Comparison of ENCODE assay signal across 9 cellular contexts in the genomic region with DNA sequence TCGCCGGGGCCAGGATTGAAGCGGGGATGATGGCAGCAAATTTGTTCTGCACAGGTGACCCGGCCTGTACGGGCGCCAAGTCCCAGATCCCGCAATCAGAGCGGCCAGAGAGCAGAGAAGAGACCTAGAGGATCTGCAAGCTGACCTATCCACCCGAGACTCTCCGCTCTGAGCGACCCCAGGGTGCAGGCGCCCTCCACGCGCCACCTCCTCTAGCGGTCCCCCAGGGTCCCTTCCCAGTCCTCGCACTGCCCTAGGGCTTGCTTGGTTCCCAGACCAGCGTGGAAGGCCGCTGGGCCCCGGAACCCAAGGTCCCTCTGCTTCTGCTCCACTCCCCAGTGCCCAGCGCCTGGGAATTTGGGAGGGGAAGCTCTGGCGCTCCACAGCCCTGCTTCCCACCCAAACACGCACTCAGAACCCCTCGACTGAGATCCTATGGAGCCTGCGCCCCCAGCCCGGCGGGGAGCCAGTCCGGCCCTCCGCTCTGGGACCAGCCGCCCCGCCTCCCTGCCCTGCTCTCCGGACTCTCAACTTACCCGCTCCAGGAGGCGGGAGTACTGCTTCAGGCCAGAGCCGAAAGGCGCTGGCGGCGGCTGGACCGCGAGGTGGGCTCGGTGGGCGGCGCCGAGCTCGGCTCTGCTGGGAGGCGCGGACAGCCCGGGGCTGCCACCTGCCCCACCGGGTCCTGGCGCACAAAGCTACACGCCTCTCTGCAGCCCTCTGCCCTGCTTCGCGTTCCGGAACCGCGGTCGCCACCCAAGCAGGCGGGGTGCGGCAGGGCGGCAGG. TPM values are rescaled to one million over a fixed set of nuclear protein-coding genes. Genes with fewer than 3 reads are reported as not detected.
DNase-seq lines count a peak whose midpoint lies in the region; ATAC-seq and TF ChIP-seq lines count a peak whose summit lies in the region.
"Had no signal": no experiment of that assay in that cellular context is flagged by ENCODE, and none has a peak within 500 bp of the region (broad histone marks: within the 10 kb centered on the region; RNA-seq: fewer than 3 reads in every experiment).

No MANE protein-coding gene starts in this region.

- no peak for TF ChIP-seq CTCF in DOHH2 (IDR thresholded peaks at IDR 0.05; ENCODE audit: low read depth, low read length, poor library complexity, severe bottlenecking)
- TF ChIP-seq CTCF in neural progenitor cell (IDR thresholded peaks at IDR 0.05), result no peak

- no peaks in the 10 kb centered on the region for H3K9me3 ChIP-seq in DOHH2 (ENCODE audit: control insufficient read depth, insufficient read depth, low read length)
- H3K9me3 ChIP-seq in duodenal mucosa (ENCODE audit: control insufficient read depth in 1 of 2, low read length in 2 of 2), result no peaks in the 10 kb centered on the region
- no peaks in the 10 kb centered on the region for H3K9me3 ChIP-seq in neural progenitor cell (ENCODE audit: low read depth)

- H3K36me3 ChIP-seq in DOHH2 (ENCODE audit: control insufficient read depth, low read length), result no peaks in the 10 kb centered on the region
- H3K36me3 ChIP-seq in duodenal mucosa (ENCODE audit: control insufficient read depth in 1 of 2, insufficient read depth in 2 of 2, low read length in 2 of 2), result no peaks in the 10 kb centered on the region
- no peaks in the 10 kb centered on the region for H3K36me3 ChIP-seq in neural progenitor cell

- H3K4me3 ChIP-seq in DOHH2 (ENCODE audit: low read length) (no peak overlapping the region), duodenal mucosa (ENCODE audit: low read depth in 1 of 2, low read length in 2 of 2) (peak overlapping the region; percentile 14 to 29), neural progenitor cell (peak overlapping the region; percentile 96)

- peaks cover 80% of the 10 kb centered on the region for H3K27me3 Mint-ChIP-seq in neural progenitor cell (ENCODE audit: insufficient read depth, low read depth)

- H3K4me1 ChIP-seq in DOHH2 (ENCODE audit: control insufficient read depth, low read length) (no peaks in the 10 kb centered on the region), duodenal mucosa (ENCODE audit: control insufficient read depth in 1 of 2, insufficient read depth in 2 of 2, low read length in 2 of 2) (peaks cover 4 to 25% of the 10 kb centered on the region in 2 donors), neural progenitor cell (peaks cover 39% of the 10 kb centered on the region)

- no peaks in the 10 kb centered on the region for H3K36me3 Mint-ChIP-seq in neural progenitor cell

- H2AFZ ChIP-seq in neural progenitor cell (replicated peaks), result no peak overlapping the region

- H3K79me2 ChIP-seq in DOHH2 (ENCODE audit: control insufficient read depth, low read length), result no peaks in the 10 kb centered on the region
- peaks cover 97% of the 10 kb centered on the region for H3K79me2 ChIP-seq in neural progenitor cell (ENCODE audit: low read depth)

- in situ Hi-C loops in KBM-7 (cut with MboI; ENCODE audit: low pct_unique_long_range_greater_than_20kb, low sequenced_read_pairs), result no loop called here

- H3K4me2 ChIP-seq in DOHH2 (ENCODE audit: low read length) (peak overlapping the region; percentile 34; the same call in 1 of the 2 replicates), neural progenitor cell (peak overlapping the region; percentile 99)

- no peaks in the 10 kb centered on the region for H3K9me3 Mint-ChIP-seq in neural progenitor cell

- DNase-seq in KBM-7, result peak; percentile 43
- DNase-seq in neural progenitor cell (ENCODE audit: low spot score), result peak; percentile 85
- no peak for DNase-seq in NCI-H446 treated with DMSO at 0.1 percent for 48 hours (lab: John Stamatoyannopoulos, UW)
- DNase-seq in GF-D8 (lab: John Stamatoyannopoulos, UW), result no peak

- H4K20me1 ChIP-seq in DOHH2 (ENCODE audit: control insufficient read depth, insufficient read depth, low read depth, low read length), result no peaks in the 10 kb centered on the region
- peaks cover 55% of the 10 kb centered on the region for H4K20me1 ChIP-seq in neural progenitor cell (ENCODE audit: low read depth)

- H3K27me3 ChIP-seq in DOHH2 (ENCODE audit: control insufficient read depth, low read length), result peaks cover 46% of the 10 kb centered on the region
- peaks cover 83 to 87% of the 10 kb centered on the region in 2 donors for H3K27me3 ChIP-seq in duodenal mucosa (ENCODE audit: control insufficient read depth in 1 of 2, insufficient read depth in 2 of 2, low read length in 2 of 2)
- H3K27me3 ChIP-seq in neural progenitor cell, result peaks cover 74% of the 10 kb centered on the region

- H3K27ac ChIP-seq in DOHH2 (ENCODE audit: low read depth, low read length) (no peak overlapping the region), duodenal mucosa (ENCODE audit: low read depth, low read length) (no peak overlapping the region), neural progenitor cell (peak overlapping the region; percentile 92)

- H3K9ac ChIP-seq in duodenal mucosa (ENCODE audit: low read depth in 1 of 2, low read length in 2 of 2) (no peak overlapping the region), neural progenitor cell (peak overlapping the region; percentile 42)

- H3K27ac Mint-ChIP-seq in neural progenitor cell, result no peak overlapping the region

- peaks cover 50% of the 10 kb centered on the region for H3K4me1 Mint-ChIP-seq in neural progenitor cell

- peak overlapping the region; percentile 82 for H3K4me3 Mint-ChIP-seq in neural progenitor cell

- H3F3A ChIP-seq in DOHH2 (ENCODE audit: control insufficient read depth, insufficient read depth), result no peaks in the 10 kb centered on the region
- peaks cover 86% of the 10 kb centered on the region for H3F3A ChIP-seq in neural progenitor cell (ENCODE audit: low read depth)

- ATAC-seq in GM19023 (IDR thresholded peaks at IDR 0.05; ENCODE audit: unreplicated experiment) (no peak), HG03565 (IDR thresholded peaks at IDR 0.05; ENCODE audit: unreplicated experiment) (no peak)

- no peaks in the 10 kb centered on the region for H3K9me2 ChIP-seq in DOHH2 (replicated peaks; ENCODE audit: control insufficient read depth, low read length)

RNA-seq across cellular contexts. Expression of a gene that starts 3.0 kb away (rescaled TPM):
- total RNA-seq in neural progenitor cell (ENCODE audit: low replicate concordance), result 14.5 and 28.8 TPM in 2 replicates
- total RNA-seq: T-helper 1 cell treated with Interleukin-12 subunit alpha and Interleukin-12 subunit beta and Interleukin-4 antibody, amounts not matched to agents 30 ng/mL and 1 ng/mL, for 36 hours had no signal

Comparison
In these comparisons a context has a peak if more than half of its experiments do, and no peak if none do; other contexts are left out.
1. DNase-seq: peak in KBM-7 (single experiment) and neural progenitor cell (single experiment); none in NCI-H446 treated with DMSO at 0.1 percent for 48 hours (single experiment) and GF-D8 (single experiment).